In genomic region chr22:50266994-50267393, GRCh38 we compare ENCODE assay signal across 1 cellular context.
TF ChIP-seq lines count a peak whose summit lies in the region.

No MANE protein-coding gene starts in this region.

TF ChIP-seq in H1, 55 proteins besides CTCF, POLR2A, EP300 and RAD21:
- TF ChIP-seq POU5F1 (IDR thresholded peaks at IDR 0.05; ENCODE audit: low read depth, low read length): no peak
- TF ChIP-seq NANOG (IDR thresholded peaks at IDR 0.05; ENCODE audit: insufficient read depth, low read depth, low read length, poor library complexity, severe bottlenecking): no peak
- TF ChIP-seq KDM5A (IDR thresholded peaks at IDR 0.05; ENCODE audit: low read length): no peak
- no peak for TF ChIP-seq SP4 (IDR thresholded peaks at IDR 0.05; ENCODE audit: low read length)
- TF ChIP-seq SIN3A (conservative IDR thresholded peaks at IDR 0.05 in 1 of 2, IDR thresholded peaks at IDR 0.05 in 1 of 2; ENCODE audit: low read depth in 1 of 2, low read length in 2 of 2): no peak
- TF ChIP-seq SIX5 (IDR thresholded peaks at IDR 0.05; ENCODE audit: low read depth, low read length): no peak
- no peak for TF ChIP-seq SP1 (IDR thresholded peaks at IDR 0.05; ENCODE audit: low read depth, low read length)
